17 cellular contexts compared by ENCODE assay signal in genomic region chr9:15531380-15531779, GRCh38. TPM values are rescaled to one million over a fixed set of nuclear protein-coding genes. Genes with fewer than 3 reads are reported as not detected.
A peak's percentile ranks its signal among the peaks of the same experiment; 100 is the strongest.
DNase-seq lines count a peak whose midpoint lies in the region; ATAC-seq, FAIRE-seq and TF ChIP-seq lines count a peak whose summit lies in the region.
"Had no signal": no experiment of that assay in that cellular context is flagged by ENCODE, and none has a peak within 500 bp of the region (broad histone marks: within the 10 kb centered on the region; RNA-seq: fewer than 3 reads in every experiment).

No MANE protein-coding gene starts in this region.

- no peaks in the 10 kb centered on the region for H3K4me1 ChIP-seq in breast epithelium
- H3K4me1 ChIP-seq: gastrocnemius medialis, tibial nerve had no signal

- no peaks in the 10 kb centered on the region for H3K27me3 ChIP-seq in breast epithelium
- H3K27me3 ChIP-seq: gastrocnemius medialis, tibial nerve had no signal

- TF ChIP-seq POLR2A in GM12891 (IDR thresholded peaks at IDR 0.05; ENCODE audit: low read depth, low read length) (no peak), breast epithelium (IDR thresholded peaks at IDR 0.05) (no peak)

- no peak overlapping the region for H3K4me3 ChIP-seq in breast epithelium
- H3K4me3 ChIP-seq: gastrocnemius medialis, lung, SK-N-MC, tibial nerve had no signal

- intact Hi-C loops in breast epithelium (cut with DNase I; ENCODE audit: low total_unique reads), result no loop called here

- no peak overlapping the region for H3K27ac ChIP-seq in breast epithelium
- H3K27ac ChIP-seq: gastrocnemius medialis, SK-N-MC, tibial nerve had no signal

- ATAC-seq in GM18858 (IDR thresholded peaks at IDR 0.05; ENCODE audit: unreplicated experiment) (peak; percentile 38), HG02642 (IDR thresholded peaks at IDR 0.05; ENCODE audit: poor library complexity, unreplicated experiment) (peak; percentile 43), HG03457 (IDR thresholded peaks at IDR 0.05; ENCODE audit: unreplicated experiment) (peak; percentile 36)
- ATAC-seq: gastrocnemius medialis had no signal

- DNase-seq in GM12891 (ENCODE audit: insufficient read length, low spot score), result no peak
- DNase-seq in NCI-H1048 (lab: John Stamatoyannopoulos, UW), result no peak
- DNase-seq in NCI-H2029 treated with DMSO at 0.1 percent for 48 hours (lab: John Stamatoyannopoulos, UW), result no peak
- no peak for DNase-seq in MV-4-11 (lab: John Stamatoyannopoulos, UW)
- DNase-seq in breast epithelium (ENCODE audit: low spot score in 2 of 2), result no peak
- DNase-seq: cerebellar nuclear complex, gastrocnemius medialis, H9, NCI-H1105 treated with DMSO at 0.1 percent for 48 hours, NCI-H446 treated with DMSO at 0.1 percent for 48 hours, retina had no signal

- H3K9me3 ChIP-seq in breast epithelium, result no peaks in the 10 kb centered on the region
- H3K9me3 ChIP-seq: gastrocnemius medialis, tibial nerve had no signal

- peak; percentile 16 for FAIRE-seq in GM12891 (lab: Jason Lieb, UNC)

- TF ChIP-seq CTCF in breast epithelium (IDR thresholded peaks at IDR 0.05), result no peak

- no peaks in the 10 kb centered on the region for H3K36me3 ChIP-seq in breast epithelium
- H3K36me3 ChIP-seq: gastrocnemius medialis, tibial nerve had no signal

TF ChIP-seq in GM12891, 5 proteins besides CTCF, POLR2A, EP300 and RAD21:
- TF ChIP-seq POU2F2 (IDR thresholded peaks at IDR 0.05; ENCODE audit: low read depth, low read length) (no peak), TAF1 (IDR thresholded peaks at IDR 0.05; ENCODE audit: low read depth, low read length) (no peak), SPI1 (IDR thresholded peaks at IDR 0.05; ENCODE audit: low read depth, low read length) (no peak), PAX5 (IDR thresholded peaks at IDR 0.05; ENCODE audit: insufficient read depth, low read length, severe bottlenecking) (no peak), POLR2AphosphoS5 (IDR thresholded peaks at IDR 0.05; ENCODE audit: low read depth, low read length) (no peak)

RNA-seq across cellular contexts. Expression of gene PSIP1, which starts 20.6 kb away (rescaled TPM):
- 147 TPM for polyA plus RNA-seq in GM12891 (2012; ENCODE audit: low read depth, missing spikeins)
- 10 to 100 TPM; 28.0 to 39.1 (median 39.0) TPM for total RNA-seq in breast epithelium

RNA-seq across cellular contexts. Expression of gene CCDC171, which starts 21.5 kb away (rescaled TPM):
- polyA plus RNA-seq in GM12891 (2012; ENCODE audit: low read depth, missing spikeins), result 1.0 TPM
- total RNA-seq in breast epithelium, result 1 to 10 TPM; 4.8 to 8.8 (median 5.6) TPM
